8 cellular contexts compared by ENCODE assay signal in the genomic region with DNA sequence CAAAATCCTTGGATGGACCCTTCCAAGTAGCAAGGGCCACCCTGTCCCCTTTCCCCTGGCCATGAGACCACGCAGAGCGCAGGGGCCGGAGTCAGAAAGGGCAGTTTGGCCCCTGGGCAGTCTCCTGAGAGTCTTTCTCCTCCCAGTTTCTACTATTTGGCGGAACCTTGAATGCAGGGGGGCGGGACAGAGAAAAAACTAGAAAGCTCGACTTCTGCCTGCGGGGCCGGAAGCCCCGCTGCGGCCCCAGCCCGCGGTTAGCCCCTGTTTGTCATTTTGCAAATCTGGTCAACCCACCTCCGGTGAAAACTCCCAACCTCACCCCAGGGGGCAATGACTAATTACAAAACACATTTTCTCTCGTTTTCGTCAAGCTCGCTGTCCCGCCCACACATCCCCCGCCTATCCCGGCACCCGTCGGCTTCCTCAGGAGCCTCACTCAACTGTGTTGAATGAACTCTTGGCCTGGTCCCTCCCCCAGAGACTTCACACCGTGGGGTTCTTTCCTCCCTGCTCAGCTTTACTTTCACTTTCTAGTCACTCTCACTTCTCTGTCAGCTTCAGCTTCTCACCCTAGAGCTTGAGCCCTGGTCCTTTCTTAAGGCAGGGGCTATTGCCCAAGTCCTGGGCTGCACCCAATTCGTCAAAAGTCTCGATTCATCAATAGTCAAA.
DNase-seq lines count a peak whose midpoint lies in the region; ATAC-seq, FAIRE-seq and TF ChIP-seq lines count a peak whose summit lies in the region.

No MANE protein-coding gene starts in this region.

- FAIRE-seq in H1 (lab: Jason Lieb, UNC): peak; percentile 86

- no peaks in the 10 kb centered on the region for H3K27me3 Mint-ChIP-seq in mesothelial cell of epicardium (ENCODE audit: low read depth)

- H2BK12ac ChIP-seq in H1 (ENCODE audit: low read depth, low read length): peak overlapping the region; percentile 92

- H2BK15ac ChIP-seq in H1 (ENCODE audit: low read length): peak overlapping the region; percentile 55; the same call in 1 of the 2 replicates

- H4K20me1 ChIP-seq in H1 (replicated peaks in 1 of 2; ENCODE audit: control insufficient read depth in 1 of 2, insufficient read depth in 2 of 2, low read length in 2 of 2): no peaks in the 10 kb centered on the region

- no peaks in the 10 kb centered on the region for H3K36me3 ChIP-seq in H1 (ENCODE audit: control insufficient read depth in 2 of 4, insufficient read depth in 4 of 4, low read length in 3 of 4)

- no peak overlapping the region for H3K14ac ChIP-seq in H1 (ENCODE audit: insufficient read length)

- H4K8ac ChIP-seq in H1 (ENCODE audit: extremely low read depth, insufficient read depth, low read length): peak overlapping the region; percentile 87

- peak overlapping the region; percentile 91 for H3K27ac Mint-ChIP-seq in mesothelial cell of epicardium

- H2BK20ac ChIP-seq in H1 (ENCODE audit: low read length): peak overlapping the region; percentile 74; the same call in 1 of the 2 replicates

- POLR2A ChIA-PET in H1 (lab: Charles Lee; ENCODE audit: partially characterized antibody): interaction anchor here (0.8 to 6.4 kb wide), 25 partner anchors 9 to 127 kb away, joined by 3 to 71 read pairs (median 6); a partner anchor contains a TSS

- H3K4me3 Mint-ChIP-seq in mesothelial cell of epicardium: peak overlapping the region; percentile 67

- no peak overlapping the region for H2AFZ ChIP-seq in H1 (ENCODE audit: low read length)

- H3K4me1 ChIP-seq in H1 (replicated peaks in 1 of 4; ENCODE audit: control insufficient read depth in 3 of 4, insufficient read depth in 4 of 4, low read length in 3 of 4): peaks cover 29 to 39% (median 35%) of the 10 kb centered on the region in 4 experiments

- DNase-seq in ACHN: peak; percentile 97
- DNase-seq in NCI-H774 (lab: John Stamatoyannopoulos, UW): peak; percentile 8
- DNase-seq in activated CD8-positive, alpha-beta memory T cell treated with anti-CD3 and anti-CD28 coated beads for 48 hours (ENCODE audit: low read depth in 2 of 3, low spot score in 2 of 3): peak; percentile 85 to 94 (median 93)
- DNase-seq in H1 (ENCODE audit: low read depth in 1 of 2, low spot score in 2 of 2): peak; percentile 94 to 99
- DNase-seq in mesothelial cell of epicardium (ENCODE audit: low spot score in 2 of 2, unreplicated experiment in 2 of 2): peak; percentile 55 to 65
- DNase-seq in stimulated activated CD8-positive, alpha-beta memory T cell treated with anti-CD3 and anti-CD28 coated beads, Interleukin-15, amount 100 ng/mL, for 4 hours (ENCODE audit: low read depth in 2 of 2): peak; percentile 96 to 99

- no peaks in the 10 kb centered on the region for H3K27me3 ChIP-seq in H1 (replicated peaks in 1 of 4; ENCODE audit: control insufficient read depth in 3 of 4, extremely low read depth in 1 of 4, insufficient read depth in 3 of 4, low read length in 3 of 4)

- peak in 1 of 2 experiments; percentile 50; a peak in 1 of 3 replicates for TF ChIP-seq EP300 in H1 (IDR thresholded peaks at IDR 0.05; ENCODE audit: borderline replicate concordance in 1 of 2, low read depth in 2 of 2, low read length in 2 of 2)

- peak overlapping the region in 3 of 4 experiments; percentile 11 to 44 (median 30); a peak in 6 of 8 replicates for H3K4me3 ChIP-seq in H1 (ENCODE audit: extremely low read depth in 1 of 4, insufficient read depth in 2 of 4, low read depth in 3 of 4, low read length in 4 of 4)

- WGBS in H1 (ENCODE audit: extremely low coverage in 1 of 2, insufficient coverage in 1 of 2, insufficient read length in 1 of 2, insufficient replicate concordance in 2 of 2, low coverage in 1 of 2, low lambda C conversion rate in 2 of 2, missing lambda C conversion rate in 1 of 2), 2 experiments: 3% methylated on average over 23 of the region's 24 CpGs; no CpG with 5 or more reads in 1 of the 2 experiments

- no peaks in the 10 kb centered on the region for H3K9me3 ChIP-seq in H1 (ENCODE audit: insufficient read depth in 2 of 2, low read depth in 1 of 2, low read length in 1 of 2)

- peaks cover 1% of the 10 kb centered on the region for H3K23me2 ChIP-seq in H1 (ENCODE audit: low read depth, low read length)

- H2AK5ac ChIP-seq in H1 (ENCODE audit: low read depth, low read length): peak overlapping the region; percentile 71

- H3K27ac ChIP-seq in H1 (ENCODE audit: low read depth, low read length): peak overlapping the region; percentile 86

- peak overlapping the region; percentile 97 for H2BK120ac ChIP-seq in H1 (replicated peaks; ENCODE audit: low read depth, low read length)

- H3K23ac ChIP-seq in H1 (ENCODE audit: insufficient read length): no peak overlapping the region

- H3K9ac ChIP-seq in H1 (replicated peaks in 1 of 4; ENCODE audit: extremely low read depth in 1 of 4, low read depth in 3 of 4, low read length in 3 of 4): peak overlapping the region in 3 of 4 experiments; percentile 40 to 78 (median 46); a peak in 5 of 7 replicates

- H3K79me2 ChIP-seq in H1 (ENCODE audit: control insufficient read depth in 1 of 2, insufficient read depth in 2 of 2, low read length in 2 of 2): no peaks in the 10 kb centered on the region

- H3K56ac ChIP-seq in H1 (replicated peaks; ENCODE audit: insufficient read length, low read depth, low read length): peak overlapping the region; percentile 44

- H3K36me3 Mint-ChIP-seq in mesothelial cell of epicardium: no peaks in the 10 kb centered on the region

- no peak for TF ChIP-seq CTCF in H1 (IDR thresholded peaks at IDR 0.05; ENCODE audit: control extremely low read depth in 1 of 3, insufficient read depth in 1 of 3, low read depth in 1 of 3, low read length in 3 of 3)
- TF ChIP-seq CTCF in mesothelial cell of epicardium (IDR thresholded peaks at IDR 0.05; ENCODE audit: unreplicated experiment): no peak

- H2BK5ac ChIP-seq in H1 (ENCODE audit: low read depth, low read length): peak overlapping the region; percentile 98

- peak; percentile 83 for ATAC-seq in HG03045 (IDR thresholded peaks at IDR 0.05; ENCODE audit: unreplicated experiment)

- no peaks in the 10 kb centered on the region for H3K9me3 Mint-ChIP-seq in mesothelial cell of epicardium

- H3K4ac ChIP-seq in H1 (replicated peaks; ENCODE audit: insufficient read length, low read depth, low read length): peak overlapping the region; percentile 79

- H3K4me1 Mint-ChIP-seq in mesothelial cell of epicardium: peaks cover 64% of the 10 kb centered on the region

- H3K4me2 ChIP-seq in H1 (ENCODE audit: insufficient read depth in 1 of 2, low read depth in 2 of 2, low read length in 2 of 2): peak overlapping the region; percentile 51 to 63

- TF ChIP-seq RAD21 in H1 (IDR thresholded peaks at IDR 0.05 in 1 of 2, conservative IDR thresholded peaks at IDR 0.05 in 1 of 2; ENCODE audit: low read depth in 2 of 2, low read length in 2 of 2): peak; percentile 11 to 20; a peak in 3 of 4 replicates

- peak overlapping the region; percentile 92 for H4K91ac ChIP-seq in H1 (replicated peaks; ENCODE audit: insufficient read length, low read length)

- peak overlapping the region; percentile 98 for H3K18ac ChIP-seq in H1 (ENCODE audit: extremely low read depth, low read length)

- peak overlapping the region; percentile 84 for H4K5ac ChIP-seq in H1 (ENCODE audit: insufficient read length, low read depth, low read length)

- H3K79me1 ChIP-seq in H1 (ENCODE audit: low read depth, low read length): no peaks in the 10 kb centered on the region

- CTCF ChIA-PET in H1 (lab: Charles Lee; ENCODE audit: partially characterized antibody): interaction anchor here (0.7 to 10.4 kb wide), 36 partner anchors 9 to 135 kb away, joined by 3 to 151 read pairs (median 5); no protein-coding TSS in a partner anchor

- in situ Hi-C loops in ACHN (cut with HindIII; ENCODE audit: low pct_ligation_motif_present, low pct_unique_long_range_greater_than_20kb, low sequenced_read_pairs): no loop called here

- peak; percentile 29 for TF ChIP-seq POLR2A in GM18526 (IDR thresholded peaks at IDR 0.05; ENCODE audit: extremely low read depth, insufficient read length)
- TF ChIP-seq POLR2A in H1 (IDR thresholded peaks at IDR 0.05; ENCODE audit: control extremely low read depth in 1 of 2, low read depth in 2 of 2, low read length in 2 of 2): no peak

TF ChIP-seq in H1, 55 proteins besides CTCF, POLR2A, EP300 and RAD21 (continues in another document):
- TF ChIP-seq TAF7 (optimal IDR thresholded peaks at IDR 0.05; ENCODE audit: borderline replicate concordance, low read depth, low read length) (no peak), TAF1 (IDR thresholded peaks at IDR 0.05; ENCODE audit: low read depth, low read length) (0 out of 2 replicates have a peak, but pooled peaks have one; percentile 27), TEAD4 (IDR thresholded peaks at IDR 0.05; ENCODE audit: low read depth, low read length) (no peak), RBBP5 (IDR thresholded peaks at IDR 0.05; ENCODE audit: borderline replicate concordance, low read depth, low read length) (peak; percentile 80), BRCA1 (IDR thresholded peaks at IDR 0.05; ENCODE audit: low read depth, low read length) (0 out of 2 replicates have a peak, but pooled peaks have one; percentile 18), CHD2 (IDR thresholded peaks at IDR 0.05; ENCODE audit: low read length) (peak; percentile 25; the same call in 1 of the 2 replicates), JUND (IDR thresholded peaks at IDR 0.05; ENCODE audit: low read length) (peak; percentile 75), SIX5 (IDR thresholded peaks at IDR 0.05; ENCODE audit: low read depth, low read length) (no peak), RFX5 (IDR thresholded peaks at IDR 0.05; ENCODE audit: borderline replicate concordance, low read depth, low read length) (0 out of 2 replicates have a peak, but pooled peaks have one; percentile 12), TBP (IDR thresholded peaks at IDR 0.05; ENCODE audit: low read depth, low read length) (peak; percentile 56; the same call in 1 of the 2 replicates), ASH2L (IDR thresholded peaks at IDR 0.05; ENCODE audit: low read length) (peak; percentile 49), SP4 (IDR thresholded peaks at IDR 0.05; ENCODE audit: low read length) (peak; percentile 41; the same call in 1 of the 2 replicates), HDAC2 (IDR thresholded peaks at IDR 0.05; ENCODE audit: borderline replicate concordance in 1 of 2, low read depth in 2 of 2, low read length in 2 of 2) (0 out of 4 replicates have a peak, but pooled peaks of 1 of the 2 experiments have one; percentile 74), BACH1 (IDR thresholded peaks at IDR 0.05; ENCODE audit: low read length) (peak; percentile 71; the same call in 1 of the 2 replicates)
- TF ChIP-seq, protein P1, sequence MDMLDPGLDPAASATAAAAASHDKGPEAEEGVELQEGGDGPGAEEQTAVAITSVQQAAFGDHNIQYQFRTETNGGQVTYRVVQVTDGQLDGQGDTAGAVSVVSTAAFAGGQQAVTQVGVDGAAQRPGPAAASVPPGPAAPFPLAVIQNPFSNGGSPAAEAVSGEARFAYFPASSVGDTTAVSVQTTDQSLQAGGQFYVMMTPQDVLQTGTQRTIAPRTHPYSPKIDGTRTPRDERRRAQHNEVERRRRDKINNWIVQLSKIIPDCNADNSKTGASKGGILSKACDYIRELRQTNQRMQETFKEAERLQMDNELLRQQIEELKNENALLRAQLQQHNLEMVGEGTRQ (IDR thresholded peaks at IDR 0.05; ENCODE audit: low read length): no peak

Comparison
In these comparisons a context has a peak if more than half of its experiments do, and no peak if none do; other contexts are left out.
1. Peak in every context shown above with its lines: DNase-seq, ATAC-seq, H3K4me3 ChIP-seq and H3K27ac ChIP-seq.
2. DNase-seq: peak in every context shown above with its lines; median percentile 98 in stimulated activated CD8-positive, alpha-beta memory T cell treated with anti-CD3 and anti-CD28 coated beads, Interleukin-15, amount 100 ng/mL, for 4 hours; 97 in ACHN; 96 in H1; 93 in activated CD8-positive, alpha-beta memory T cell treated with anti-CD3 and anti-CD28 coated beads for 48 hours; 60 in mesothelial cell of epicardium; 8 in NCI-H774.